In genomic region chr4:141290771-141291170, GRCh38 we compare ENCODE assay signal across 27 cellular contexts.
DNase-seq lines count a peak whose midpoint lies in the region; ATAC-seq, FAIRE-seq and TF ChIP-seq lines count a peak whose summit lies in the region.
"Had no signal": no experiment of that assay in that cellular context is flagged by ENCODE, and none has a peak within 500 bp of the region (broad histone marks: within the 10 kb centered on the region; RNA-seq: fewer than 3 reads in every experiment).

No MANE protein-coding gene starts in this region.

- ATAC-seq in SK-N-SH treated with all-trans-retinoic acid at 6 μM for 48 hours (no peak), K562 (no peak), HG03354 (IDR thresholded peaks at IDR 0.05; ENCODE audit: poor library complexity, severe bottlenecking, unreplicated experiment) (no peak)

- H3K9me1 ChIP-seq in K562 (ENCODE audit: control insufficient read depth, insufficient read depth, low read length) = no peaks in the 10 kb centered on the region

- H3K36me3 ChIP-seq in SK-N-SH (replicated peaks in 1 of 2; ENCODE audit: control insufficient read depth in 1 of 2, insufficient read depth in 2 of 2, low read length in 1 of 2) = no peaks in the 10 kb centered on the region
- no peaks in the 10 kb centered on the region for H3K36me3 ChIP-seq in K562 (ENCODE audit: control insufficient read depth, insufficient read depth, low read length)
- H3K36me3 ChIP-seq: BE2C, BLaER1 had no signal

- H3K79me2 ChIP-seq in SK-N-SH (ENCODE audit: insufficient read depth) = no peaks in the 10 kb centered on the region
- H3K79me2 ChIP-seq in K562 (ENCODE audit: control insufficient read depth, insufficient read depth, low read length) = no peaks in the 10 kb centered on the region

- H3F3A ChIP-seq in SK-N-SH (replicated peaks; ENCODE audit: insufficient read depth) = no peaks in the 10 kb centered on the region

- no peak for TF ChIP-seq RAD21 in SK-N-SH (IDR thresholded peaks at IDR 0.05; ENCODE audit: low read length)
- TF ChIP-seq RAD21 in K562 (CRISPR knock-in tag; conservative IDR thresholded peaks at IDR 0.05 in 1 of 2, IDR thresholded peaks at IDR 0.05 in 1 of 2) = no peak

- intact Hi-C loops in K562 (cut with micrococcal nuclease) = loop anchor here (5.0 kb wide), 1 partner anchor 133 kb away; no protein-coding TSS in a partner anchor

- no peak for DNase-seq in SK-N-SH
- no peak for DNase-seq in K562 (ENCODE audit: extremely low read depth in 1 of 4, low spot score in 3 of 4)
- no peak for DNase-seq in frontal cortex (ENCODE audit: low spot score in 2 of 2)
- DNase-seq in SW 1271 (lab: John Stamatoyannopoulos, UW) = no peak
- no peak for DNase-seq in GM12891 (ENCODE audit: insufficient read length, low spot score)
- DNase-seq: ACHN; BE2C; C1 segment of cervical spinal cord; CD4-positive, alpha-beta memory T cell; CD4-positive, CD25-positive, alpha-beta regulatory T cell; CD8-positive, alpha-beta memory T cell; COR-L47; DMS 273 treated with DMSO at 0.1 percent for 48 hours; DMS153; DMS53; DMS79; DND-41; EL; GF-D8 had no signal

- H3K4me3 ChIP-seq in SK-N-SH (ENCODE audit: low read depth in 2 of 2, low read length in 1 of 2) (no peak overlapping the region), K562 (no peak overlapping the region)
- H3K4me3 ChIP-seq: BLaER1 had no signal

- in situ Hi-C loops in K562 (cut with MboI) = no loop called here

- H4K20me1 ChIP-seq in SK-N-SH (ENCODE audit: insufficient read depth) (no peaks in the 10 kb centered on the region), K562 (replicated peaks; ENCODE audit: control insufficient read depth, insufficient read depth, low read length) (no peaks in the 10 kb centered on the region)
- H4K20me1 ChIP-seq: BLaER1 had no signal

- H3K9me3 ChIP-seq in SK-N-SH = no peaks in the 10 kb centered on the region
- H3K9me3 ChIP-seq in K562 (replicated peaks; ENCODE audit: control insufficient read depth, insufficient read depth, low read depth, low read length) = no peaks in the 10 kb centered on the region; the same call in 1 of the 2 replicates
- H3K9me3 ChIP-seq: BE2C had no signal

- peak; percentile 63 for FAIRE-seq in A204.1 (lab: Jason Lieb, UNC)
- no peak for FAIRE-seq in K562 (lab: Jason Lieb, UNC)
- peak; percentile 74 for FAIRE-seq in frontal cortex (lab: Jason Lieb, UNC)
- FAIRE-seq in GM12891 (lab: Jason Lieb, UNC) = no peak
- FAIRE-seq: GM12892, GM18507, GM19239 had no signal

- H3K4me2 ChIP-seq in SK-N-SH (no peak overlapping the region), K562 (ENCODE audit: insufficient read depth, low read length) (no peak overlapping the region)
- H3K4me2 ChIP-seq: BLaER1 had no signal

- TF ChIP-seq POLR2A in K562 (conservative IDR thresholded peaks at IDR 0.05) (no peak), GM12891 (IDR thresholded peaks at IDR 0.05; ENCODE audit: low read depth, low read length) (no peak)

- TF ChIP-seq CTCF in SK-N-SH (IDR thresholded peaks at IDR 0.05) (no peak), K562 (IDR thresholded peaks at IDR 0.05 in 2 of 3, conservative IDR thresholded peaks at IDR 0.05 in 1 of 3; ENCODE audit: insufficient read depth in 2 of 3, low read depth in 1 of 3, low read length in 3 of 3) (no peak)

- CTCF ChIA-PET in SK-N-SH (lab: Yijun Ruan, JAX) = interaction anchor here (0.8 to 2.1 kb wide), 2 partner anchors 11 to 136 kb away, joined by 3 to 5 read pairs; no protein-coding TSS in a partner anchor
- CTCF ChIA-PET in K562 (lab: Yijun Ruan, JAX; ENCODE audit: low intra/inter-chr PET ratio) = no interaction called here

- H3K4me1 ChIP-seq in SK-N-SH (ENCODE audit: control insufficient read depth in 1 of 2, insufficient read depth in 2 of 2, low read depth in 1 of 2, low read length in 1 of 2) = no peaks in the 10 kb centered on the region
- H3K4me1 ChIP-seq in K562 (replicated peaks in 1 of 2; ENCODE audit: control insufficient read depth in 2 of 2, insufficient read depth in 2 of 2, low read length in 2 of 2) = no peaks in the 10 kb centered on the region
- H3K4me1 ChIP-seq: BE2C, BLaER1 had no signal

- BruUV-seq in K562 (replicated peaks; lab: Mats Ljungman, UMichigan) = no TSS peak

- H3K27me3 ChIP-seq in SK-N-SH (ENCODE audit: insufficient read depth) (no peaks in the 10 kb centered on the region), K562 (ENCODE audit: control insufficient read depth in 2 of 2, insufficient read depth in 2 of 2, low read length in 2 of 2) (no peaks in the 10 kb centered on the region)
- H3K27me3 ChIP-seq: BE2C, BLaER1 had no signal

- TF ChIP-seq EP300 in SK-N-SH (IDR thresholded peaks at IDR 0.05; ENCODE audit: borderline replicate concordance in 1 of 2, low read depth in 1 of 2, low read length in 1 of 2) = no peak
- TF ChIP-seq EP300 in K562 (IDR thresholded peaks at IDR 0.05; ENCODE audit: low read length) = no peak

- H2AFZ ChIP-seq in SK-N-SH (ENCODE audit: low read depth) (no peak overlapping the region), K562 (ENCODE audit: low read depth, low read length) (no peak overlapping the region)

- no peak overlapping the region for H3K9ac ChIP-seq in SK-N-SH
- H3K9ac ChIP-seq in K562 (ENCODE audit: insufficient read depth in 1 of 2, low read depth in 2 of 2, low read length in 2 of 2) = no peak overlapping the region
- H3K9ac ChIP-seq: BLaER1 had no signal

- no peak overlapping the region for H3K27ac ChIP-seq in SK-N-SH (ENCODE audit: low read depth in 2 of 2, low read length in 1 of 2)
- no peak overlapping the region for H3K27ac ChIP-seq in K562 (ENCODE audit: extremely low read depth, low read depth, low read length)
- H3K27ac ChIP-seq: 22Rv1, BLaER1 had no signal

- POLR2A ChIA-PET in SK-N-SH (lab: Yijun Ruan, JAX) (no interaction called here), K562 (lab: Yijun Ruan, JAX) (no interaction called here)

- no peaks in the 10 kb centered on the region for H3K9me2 ChIP-seq in SK-N-SH

TF ChIP-seq in SK-N-SH treated with all-trans-retinoic acid at 6 μM for 48 hours, 23 proteins besides CTCF, POLR2A, EP300 and RAD21:
- TF ChIP-seq ZFP30 (CRISPR knock-in tag; IDR thresholded peaks at IDR 0.05) (peak; percentile 78), CREB5 (CRISPR knock-in tag; IDR thresholded peaks at IDR 0.05; ENCODE audit: low read depth) (no peak), ISL1 (CRISPR knock-in tag; IDR thresholded peaks at IDR 0.05) (no peak)
TF ChIP-seq in SK-N-SH treated with all-trans-retinoic acid at 6 μM for 48 hours: peak in this region for 1.

TF ChIP-seq in SK-N-SH, 30 proteins besides CTCF, POLR2A, EP300 and RAD21:
- TF ChIP-seq RCOR1 (IDR thresholded peaks at IDR 0.05; ENCODE audit: low read length) (no peak), SIN3A (IDR thresholded peaks at IDR 0.05; ENCODE audit: borderline replicate concordance, low read depth, low read length) (no peak), GATA2 (CRISPR knock-in tag; IDR thresholded peaks at IDR 0.05) (no peak), TCF12 (IDR thresholded peaks at IDR 0.05) (no peak)

TF ChIP-seq in K562, 482 proteins besides CTCF, POLR2A, EP300 and RAD21:
- TF ChIP-seq KAT8 (IDR thresholded peaks at IDR 0.05; ENCODE audit: low read depth) (no peak), BRF2 (IDR thresholded peaks at IDR 0.05; ENCODE audit: borderline replicate concordance, insufficient read depth, insufficient read length) (no peak), CBX3 (IDR thresholded peaks at IDR 0.05; ENCODE audit: borderline replicate concordance in 1 of 2, low read length in 2 of 2) (0 out of 3 replicates have a peak, but pooled peaks of 1 of the 2 experiments have one; percentile 34), TRIM28 (IDR thresholded peaks at IDR 0.05) (peak; percentile 58; the same call in 1 of the 2 replicates)

TF ChIP-seq in GM12891, 5 proteins besides CTCF, POLR2A, EP300 and RAD21:
- TF ChIP-seq PAX5 (IDR thresholded peaks at IDR 0.05; ENCODE audit: insufficient read depth, low read length, severe bottlenecking) (no peak), POLR2AphosphoS5 (IDR thresholded peaks at IDR 0.05; ENCODE audit: low read depth, low read length) (no peak), SPI1 (IDR thresholded peaks at IDR 0.05; ENCODE audit: low read depth, low read length) (no peak)
TF ChIP-seq in GM12891: peak in this region for 0.
